15 cellular contexts compared by ENCODE assay signal in the genomic region with DNA sequence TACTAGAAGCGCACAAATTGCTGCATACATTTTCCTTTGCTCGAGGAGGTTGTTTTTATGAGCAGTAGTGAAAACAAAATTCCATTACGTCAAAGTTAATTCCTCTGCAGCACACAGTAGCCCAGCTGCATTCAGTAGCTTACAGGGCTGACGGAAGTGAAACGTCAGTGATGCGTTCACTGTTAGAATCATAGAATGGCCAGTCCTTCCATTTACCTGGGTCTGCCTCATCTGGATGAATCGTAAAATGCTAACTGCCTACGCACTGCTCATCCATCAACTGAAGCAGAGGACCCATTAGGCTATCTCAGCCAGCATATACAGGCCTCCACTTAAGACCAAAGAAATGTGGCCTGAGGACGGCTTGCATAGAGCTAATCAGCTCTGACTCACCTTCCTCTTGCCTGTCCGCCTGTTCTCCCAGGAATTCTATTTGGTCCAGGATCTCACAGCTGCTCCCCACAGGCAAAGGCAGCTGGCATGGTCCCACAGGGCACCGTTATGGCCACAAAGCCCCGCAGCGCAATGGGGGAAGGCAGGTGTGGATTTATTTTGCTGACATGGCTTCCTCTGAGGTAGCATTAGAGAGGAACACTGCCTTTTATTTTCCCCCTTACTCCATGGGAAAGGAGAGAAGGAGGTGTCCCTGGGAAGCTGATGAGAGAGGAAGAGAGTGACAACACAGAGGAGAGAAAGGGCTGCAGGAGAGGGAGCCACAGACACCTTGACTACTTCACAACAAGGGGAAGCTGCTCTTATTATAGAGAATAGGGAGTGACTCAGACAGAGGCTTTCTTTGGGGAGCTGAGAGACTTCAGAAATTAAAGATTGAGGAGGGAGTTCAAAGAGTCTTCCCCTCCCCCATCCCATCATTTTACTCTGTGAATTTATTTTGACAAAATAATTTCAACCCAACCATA.
DNase-seq lines count a peak whose midpoint lies in the region; ATAC-seq and TF ChIP-seq lines count a peak whose summit lies in the region.
"Had no signal": no experiment of that assay in that cellular context is flagged by ENCODE, and none has a peak within 500 bp of the region (broad histone marks: within the 10 kb centered on the region; RNA-seq: fewer than 3 reads in every experiment).

No MANE protein-coding gene starts in this region.

- no peak for DNase-seq in CD4-positive, CD25-positive, alpha-beta regulatory T cell
- peak; percentile 98 for DNase-seq in LHCN-M2 (ENCODE audit: low read depth)
- peak; percentile 38 for DNase-seq in brain microvascular endothelial cell
- no peak for DNase-seq in natural killer cell treated with Interleukin-12 subunit alpha and Interleukin-12 subunit beta and Interleukin-15 and Interleukin-18, amount 100 ng/mL, for 72 hours (ENCODE audit: low spot score)
- DNase-seq in activated CD4-positive, alpha-beta T cell treated with anti-CD3 and anti-CD28 coated beads, Interleukin-2, amount 50 U/mL, for 1 hour = no peak
- DNase-seq in stimulated activated CD4-positive, alpha-beta T cell treated with anti-CD3 and anti-CD28 coated beads, Interleukin-2, amount 100 ng/mL, for 48 hours = no peak
- DNase-seq: activated B cell treated with CpG ODN at 0.5 μM for 24 hours; activated T-cell treated with anti-CD3 and anti-CD28 coated beads for 4 hours; aorta; CD8-positive, alpha-beta memory T cell; NCI-H1092; NCI-H510A treated with DMSO at 0.1 percent for 48 hours had no signal

- H3K27me3 Mint-ChIP-seq in CD4-positive, CD25-positive, alpha-beta regulatory T cell = no peaks in the 10 kb centered on the region
- H3K27me3 Mint-ChIP-seq in natural killer cell treated with Interleukin-12 subunit alpha and Interleukin-12 subunit beta and Interleukin-15 and Interleukin-18, amount 100 ng/mL, for 72 hours = peaks cover 10 to 12% of the 10 kb centered on the region in 2 donors

- H3K36me3 Mint-ChIP-seq in CD4-positive, CD25-positive, alpha-beta regulatory T cell = peaks cover 4% of the 10 kb centered on the region
- no peaks in the 10 kb centered on the region for H3K36me3 Mint-ChIP-seq in natural killer cell treated with Interleukin-12 subunit alpha and Interleukin-12 subunit beta and Interleukin-15 and Interleukin-18, amount 100 ng/mL, for 72 hours
- H3K36me3 Mint-ChIP-seq: CD8-positive, alpha-beta memory T cell; mesothelial cell of epicardium had no signal

- no peaks in the 10 kb centered on the region for H3K27me3 ChIP-seq in CD4-positive, CD25-positive, alpha-beta regulatory T cell (ENCODE audit: control insufficient read depth, insufficient read depth, low read length)
- no peaks in the 10 kb centered on the region for H3K27me3 ChIP-seq in brain microvascular endothelial cell (replicated peaks)

- H3K4me1 ChIP-seq in CD4-positive, CD25-positive, alpha-beta regulatory T cell (ENCODE audit: control insufficient read depth, insufficient read depth, low read length, poor library complexity, severe bottlenecking) = no peaks in the 10 kb centered on the region
- peaks cover 28% of the 10 kb centered on the region for H3K4me1 ChIP-seq in mesodermal cell (ENCODE audit: control insufficient read depth, insufficient read depth, low read length, poor library complexity, severe bottlenecking)

- ATAC-seq in CD4-positive, CD25-positive, alpha-beta regulatory T cell (ENCODE audit: low read depth in 2 of 2) = no peak
- no peak for ATAC-seq in natural killer cell treated with Interleukin-12 subunit alpha and Interleukin-12 subunit beta and Interleukin-15 and Interleukin-18, amount 100 ng/mL, for 72 hours
- ATAC-seq in HG03354 (IDR thresholded peaks at IDR 0.05; ENCODE audit: poor library complexity, severe bottlenecking, unreplicated experiment) = no peak

- no peaks in the 10 kb centered on the region for H3K9me3 ChIP-seq in CD4-positive, CD25-positive, alpha-beta regulatory T cell (ENCODE audit: control insufficient read depth in 2 of 2, low read length in 2 of 2)
- H3K9me3 ChIP-seq in mesodermal cell (ENCODE audit: control insufficient read depth, low read length) = no peaks in the 10 kb centered on the region

- H3K27ac ChIP-seq in CD4-positive, CD25-positive, alpha-beta regulatory T cell (ENCODE audit: insufficient read depth, low read length, poor library complexity, severe bottlenecking) = no peak overlapping the region
- H3K27ac ChIP-seq in brain microvascular endothelial cell (peak overlapping the region; percentile 63), mesodermal cell (ENCODE audit: low read depth, low read length, severe bottlenecking) (peak overlapping the region; percentile 75)

- H3K4me3 Mint-ChIP-seq in CD4-positive, CD25-positive, alpha-beta regulatory T cell = no peak overlapping the region
- no peak overlapping the region for H3K4me3 Mint-ChIP-seq in natural killer cell treated with Interleukin-12 subunit alpha and Interleukin-12 subunit beta and Interleukin-15 and Interleukin-18, amount 100 ng/mL, for 72 hours
- H3K4me3 Mint-ChIP-seq: activated B cell treated with CpG ODN at 0.5 μM for 24 hours; CD8-positive, alpha-beta memory T cell; mesothelial cell of epicardium had no signal

- in situ Hi-C loops in brain microvascular endothelial cell (cut with HindIII; ENCODE audit: low pct_ligation_motif_present, low sequenced_read_pairs) = no loop called here

- TF ChIP-seq CTCF in brain microvascular endothelial cell (IDR thresholded peaks at IDR 0.05; ENCODE audit: low read depth, low read length, missing control alignments) = no peak

- H3K27ac Mint-ChIP-seq in CD4-positive, CD25-positive, alpha-beta regulatory T cell = peak overlapping the region in 2 of 3 donors; percentile 28 to 51
- no peak overlapping the region for H3K27ac Mint-ChIP-seq in natural killer cell treated with Interleukin-12 subunit alpha and Interleukin-12 subunit beta and Interleukin-15 and Interleukin-18, amount 100 ng/mL, for 72 hours
- H3K27ac Mint-ChIP-seq: activated B cell treated with CpG ODN at 0.5 μM for 24 hours, mesothelial cell of epicardium had no signal

- no peak overlapping the region for H3K4me3 ChIP-seq in CD4-positive, CD25-positive, alpha-beta regulatory T cell (ENCODE audit: low read depth, low read length)
- no peak overlapping the region for H3K4me3 ChIP-seq in brain microvascular endothelial cell (ENCODE audit: low read depth, low read length)
- no peak overlapping the region for H3K4me3 ChIP-seq in mesodermal cell (ENCODE audit: extremely low read depth, insufficient read depth, low read length, poor library complexity, severe bottlenecking)

- 86 to 87% methylated on average over 8 to 9 of the region's 13 CpGs for WGBS in mesodermal cell (ENCODE audit: insufficient coverage in 2 of 2), 2 experiments

- peaks cover 0 to 1% (median 0%) of the 10 kb centered on the region in 7 donors for H3K9me3 Mint-ChIP-seq in CD4-positive, CD25-positive, alpha-beta regulatory T cell
- H3K9me3 Mint-ChIP-seq in natural killer cell treated with Interleukin-12 subunit alpha and Interleukin-12 subunit beta and Interleukin-15 and Interleukin-18, amount 100 ng/mL, for 72 hours = no peaks in the 10 kb centered on the region
- H3K9me3 Mint-ChIP-seq: activated B cell treated with CpG ODN at 0.5 μM for 24 hours; CD8-positive, alpha-beta memory T cell; mesothelial cell of epicardium had no signal

- peaks cover 0 to 12% (median 5%) of the 10 kb centered on the region in 4 donors for H3K4me1 Mint-ChIP-seq in CD4-positive, CD25-positive, alpha-beta regulatory T cell
- H3K4me1 Mint-ChIP-seq in natural killer cell treated with Interleukin-12 subunit alpha and Interleukin-12 subunit beta and Interleukin-15 and Interleukin-18, amount 100 ng/mL, for 72 hours (ENCODE audit: low read depth in 2 of 2) = no peaks in the 10 kb centered on the region
- H3K4me1 Mint-ChIP-seq: activated B cell treated with CpG ODN at 0.5 μM for 24 hours had no signal

- no peaks in the 10 kb centered on the region for H3K36me3 ChIP-seq in CD4-positive, CD25-positive, alpha-beta regulatory T cell (ENCODE audit: control insufficient read depth, insufficient read depth, low read length)
- H3K36me3 ChIP-seq in brain microvascular endothelial cell (replicated peaks) = no peaks in the 10 kb centered on the region
- no peaks in the 10 kb centered on the region for H3K36me3 ChIP-seq in mesodermal cell (ENCODE audit: control insufficient read depth, insufficient read depth, low read length)

Comparison
In these comparisons a context has a peak if more than half of its experiments do, and no peak if none do; other contexts are left out.
1. DNase-seq: peak in LHCN-M2 (single experiment) and brain microvascular endothelial cell (single experiment); none in CD4-positive, CD25-positive, alpha-beta regulatory T cell (0 of 3), natural killer cell treated with Interleukin-12 subunit alpha and Interleukin-12 subunit beta and Interleukin-15 and Interleukin-18, amount 100 ng/mL, for 72 hours (single experiment), activated CD4-positive, alpha-beta T cell treated with anti-CD3 and anti-CD28 coated beads, Interleukin-2, amount 50 U/mL, for 1 hour (single experiment) and stimulated activated CD4-positive, alpha-beta T cell treated with anti-CD3 and anti-CD28 coated beads, Interleukin-2, amount 100 ng/mL, for 48 hours (0 of 2).
2. H3K27ac Mint-ChIP-seq: peak in CD4-positive, CD25-positive, alpha-beta regulatory T cell (2 of 3); none in natural killer cell treated with Interleukin-12 subunit alpha and Interleukin-12 subunit beta and Interleukin-15 and Interleukin-18, amount 100 ng/mL, for 72 hours (0 of 2).